18 cellular contexts compared by ENCODE assay signal in genomic region chr1:96060621-96061020, GRCh38.
"Had no signal": no experiment of that assay in that cellular context is flagged by ENCODE, and none has a peak within 500 bp of the region (broad histone marks: within the 10 kb centered on the region; RNA-seq: fewer than 3 reads in every experiment).

No MANE protein-coding gene starts in this region.

- H3K9me3 Mint-ChIP-seq: central memory CD8-positive, alpha-beta T cell had no signal

- H3K4me1 ChIP-seq: ascending aorta, colonic mucosa, foreskin keratinocyte, left ventricle myocardium inferior, upper lobe of left lung had no signal

- H3K4me1 Mint-ChIP-seq: activated CD4-positive, alpha-beta T cell treated with anti-CD3 and anti-CD28 coated beads for 36 hours; activated naive CD4-positive, alpha-beta T cell treated with anti-CD3 and anti-CD28 coated beads, Interleukin-2, amount 50 U/mL, for 24 hours; central memory CD8-positive, alpha-beta T cell; nephron progenitor cell; stimulated activated naive B cell treated with anti-CD40 and anti-IgM and Interleukin-4, amounts not matched to agents 10 μg/mL and 1 μg/mL and 100 μg/mL, for 72 hours had no signal

- H3K27ac Mint-ChIP-seq: activated CD4-positive, alpha-beta T cell treated with anti-CD3 and anti-CD28 coated beads for 36 hours; activated naive CD4-positive, alpha-beta T cell treated with anti-CD3 and anti-CD28 coated beads, Interleukin-2, amount 50 U/mL, for 24 hours; nephron progenitor cell; stimulated activated naive B cell treated with anti-CD40 and anti-IgM and Interleukin-4, amounts not matched to agents 10 μg/mL and 1 μg/mL and 100 μg/mL, for 72 hours had no signal

- H3K27me3 Mint-ChIP-seq: activated CD4-positive, alpha-beta T cell treated with anti-CD3 and anti-CD28 coated beads for 36 hours; activated naive CD4-positive, alpha-beta T cell treated with anti-CD3 and anti-CD28 coated beads, Interleukin-2, amount 50 U/mL, for 24 hours; central memory CD8-positive, alpha-beta T cell; stimulated activated naive B cell treated with anti-CD40 and anti-IgM and Interleukin-4, amounts not matched to agents 10 μg/mL and 1 μg/mL and 100 μg/mL, for 72 hours had no signal

- H3K4me2 ChIP-seq: hepatocyte had no signal

- H3K79me2 ChIP-seq: hepatocyte had no signal

- H3K4me3 ChIP-seq: ascending aorta, colonic mucosa, hepatocyte, left ventricle myocardium inferior, thoracic aorta, upper lobe of left lung had no signal

- H2AFZ ChIP-seq: hepatocyte had no signal

- H3K36me3 Mint-ChIP-seq: activated naive CD4-positive, alpha-beta T cell treated with anti-CD3 and anti-CD28 coated beads, Interleukin-2, amount 50 U/mL, for 24 hours; stimulated activated naive B cell treated with anti-CD40 and anti-IgM and Interleukin-4, amounts not matched to agents 10 μg/mL and 1 μg/mL and 100 μg/mL, for 72 hours had no signal

- H3K36me3 ChIP-seq: ascending aorta, colonic mucosa, left ventricle myocardium inferior, thoracic aorta, upper lobe of left lung had no signal

- H3K27ac ChIP-seq: ascending aorta, colonic mucosa, foreskin keratinocyte, hepatocyte, left ventricle myocardium inferior, thoracic aorta, upper lobe of left lung, VCaP had no signal

- DNase-seq: activated CD4-positive, alpha-beta T cell treated with anti-CD3 and anti-CD28 coated beads for 36 hours; activated CD4-positive, alpha-beta T cell treated with anti-CD3 and anti-CD28 coated beads, Interleukin-2, amount 50 U/mL, for 48 hours; activated gamma-delta T cell; colonic mucosa; foreskin keratinocyte; left ventricle myocardium inferior; mammary epithelial cell; nephron progenitor cell; nucleus accumbens; retina; stimulated activated naive B cell treated with anti-CD40 and anti-IgM and Interleukin-4, amounts not matched to agents 10 μg/mL and 1 μg/mL and 100 μg/mL, for 72 hours; upper lobe of left lung had no signal

- ATAC-seq: activated CD4-positive, alpha-beta T cell treated with anti-CD3 and anti-CD28 coated beads for 36 hours; foreskin keratinocyte; stimulated activated naive B cell treated with anti-CD40 and anti-IgM and Interleukin-4, amounts not matched to agents 10 μg/mL and 1 μg/mL and 100 μg/mL, for 72 hours had no signal

- H3K27me3 ChIP-seq: ascending aorta, colonic mucosa, hepatocyte, upper lobe of left lung had no signal

- H3K9me3 ChIP-seq: ascending aorta, colonic mucosa, thoracic aorta, upper lobe of left lung had no signal

- H3K4me3 Mint-ChIP-seq: activated CD4-positive, alpha-beta T cell treated with anti-CD3 and anti-CD28 coated beads for 36 hours; activated naive CD4-positive, alpha-beta T cell treated with anti-CD3 and anti-CD28 coated beads, Interleukin-2, amount 50 U/mL, for 24 hours; central memory CD8-positive, alpha-beta T cell; nephron progenitor cell; stimulated activated naive B cell treated with anti-CD40 and anti-IgM and Interleukin-4, amounts not matched to agents 10 μg/mL and 1 μg/mL and 100 μg/mL, for 72 hours had no signal
